In the genomic region with DNA sequence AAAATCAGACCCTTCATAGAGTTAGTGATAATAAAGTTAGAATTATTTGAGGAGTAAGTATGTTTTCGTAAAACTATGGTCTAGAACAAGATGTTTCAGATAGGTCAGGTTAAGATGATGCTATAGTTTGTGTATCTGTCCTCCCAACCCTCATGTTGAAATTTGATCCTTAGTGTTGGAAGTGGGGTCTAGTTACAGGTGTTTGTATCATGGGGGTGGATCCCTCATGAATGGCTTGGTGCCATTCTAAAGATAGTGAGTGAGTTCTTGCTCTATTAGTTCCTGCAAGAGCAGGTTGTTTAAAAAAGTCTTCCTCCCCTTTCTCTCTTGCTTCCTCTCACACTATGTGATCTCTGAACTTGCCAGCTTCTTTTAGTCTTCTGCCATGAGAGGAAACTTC, we compare ENCODE assay signal across 22 cellular contexts.
"Had no signal": no experiment of that assay in that cellular context is flagged by ENCODE, and none has a peak within 500 bp of the region (broad histone marks: within the 10 kb centered on the region; RNA-seq: fewer than 3 reads in every experiment).

No MANE protein-coding gene starts in this region.

- H3K27me3 ChIP-seq: adrenal gland had no signal

- H3K4me1 ChIP-seq: adrenal gland had no signal

- H3K27ac ChIP-seq: adrenal gland, VCaP had no signal

- DNase-seq: activated CD4-positive, alpha-beta memory T cell treated with anti-CD3 and anti-CD28 coated beads, Interleukin-2, amount 10 ng/mL, durations not matched to agents 7 days and 5 days; activated CD4-positive, alpha-beta T cell treated with anti-CD3 and anti-CD28 coated beads for 36 hours; activated CD4-positive, alpha-beta T cell treated with anti-CD3 and anti-CD28 coated beads, Interleukin-2, amount 50 U/mL, for 1 hour; activated gamma-delta T cell treated with Interleukin-2 at 50 U/mL for 16 hours; activated naive CD4-positive, alpha-beta T cell treated with anti-CD3 and anti-CD28 coated beads, Interleukin-2, amount 50 U/mL, for 16 hours; activated naive CD8-positive, alpha-beta T cell treated with anti-CD3 and anti-CD28 coated beads, Interleukin-2, amount 10 ng/mL, durations not matched to agents 7 days and 5 days; activated T-cell treated with anti-CD3 and anti-CD28 coated beads for 4 hours; activated T-cell treated with anti-CD3 and anti-CD28 coated beads, Interleukin-2, amount 50 U/mL, for 48 hours; adrenal gland; anterior cingulate cortex; cerebellar nuclear complex; KG1; NCI-H1092; NCI-H1694 treated with DMSO at 0.1 percent for 48 hours; NCI-H2081 treated with DMSO at 0.1 percent for 48 hours; NCI-H2227 treated with DMSO at 0.1 percent for 48 hours; NK-92 treated with Interleukin-12 subunit alpha and Interleukin-12 subunit beta, amount 100 ng/mL, for 24 hours; OCI-M1; RPMI8226; SK-N-SH; T-helper 1 cell had no signal

- H3K36me3 ChIP-seq: adrenal gland had no signal

- H3K4me3 ChIP-seq: adrenal gland had no signal

- H3K9me3 ChIP-seq: adrenal gland, SK-N-SH had no signal
